20 cellular contexts compared by ENCODE assay signal in the genomic region with DNA sequence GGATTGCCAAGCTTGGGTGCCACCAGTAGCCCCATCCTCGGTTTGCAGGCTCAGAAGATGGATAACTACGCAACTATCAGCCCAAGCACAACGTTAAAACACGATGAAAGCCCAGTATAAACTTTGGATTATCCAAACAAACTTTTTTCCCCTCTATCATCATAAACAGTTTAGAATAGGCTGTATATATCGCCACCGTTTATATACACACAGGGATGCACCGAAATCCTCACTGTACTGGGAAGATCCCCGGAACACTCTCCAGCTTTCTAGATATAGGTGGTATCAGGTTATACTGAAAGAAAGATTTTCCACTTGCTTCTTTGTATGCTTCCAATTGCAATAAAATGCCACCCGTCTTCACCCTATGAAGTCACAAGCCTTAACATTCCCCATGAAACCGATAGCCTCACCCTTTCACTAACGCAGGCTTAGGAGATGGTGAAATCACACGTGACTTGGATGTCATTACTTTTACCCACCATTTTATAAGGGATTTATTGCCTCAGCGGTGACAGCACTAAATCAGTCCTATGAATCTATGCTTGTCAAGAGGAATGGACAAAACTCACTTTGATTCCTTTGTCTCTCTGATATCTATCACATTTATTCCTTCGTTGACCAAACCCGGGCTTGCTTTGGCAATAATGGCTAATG.
DNase-seq lines count a peak whose midpoint lies in the region; ATAC-seq and TF ChIP-seq lines count a peak whose summit lies in the region.
"Had no signal": no experiment of that assay in that cellular context is flagged by ENCODE, and none has a peak within 500 bp of the region (broad histone marks: within the 10 kb centered on the region; RNA-seq: fewer than 3 reads in every experiment).

No MANE protein-coding gene starts in this region.

- no peaks in the 10 kb centered on the region for H3K27me3 Mint-ChIP-seq in activated CD8-positive, alpha-beta T cell treated with anti-CD3 and anti-CD28 coated beads for 36 hours
- no peaks in the 10 kb centered on the region for H3K27me3 Mint-ChIP-seq in activated CD8-positive, alpha-beta T cell treated with anti-CD3 and anti-CD28 coated beads, Interleukin-2, amount 10 ng/mL, durations not matched to agents 7 days and 5 days (ENCODE audit: low read depth)
- no peaks in the 10 kb centered on the region for H3K27me3 Mint-ChIP-seq in activated T-helper 2 cell treated with anti-CD3 and anti-CD28 coated beads, Interferon-gamma antibody, Interleukin-2, Interleukin-4, amounts not matched to agents 10 μg/mL and 5 μg/mL and 100 μg/mL, durations not matched to agents 14 hours and 24 hours and 36 hours (ENCODE audit: low read depth)
- H3K27me3 Mint-ChIP-seq: activated naive CD8-positive, alpha-beta T cell treated with anti-CD3 and anti-CD28 coated beads for 36 hours; T-helper 17 cell had no signal

- POLR2A ChIA-PET in activated CD8-positive, alpha-beta T cell treated with anti-CD3 and anti-CD28 coated beads for 36 hours (lab: Charles Lee): interaction anchor here (1.5 kb wide), 1 partner anchor 99 kb away, joined by 3 read pairs; no protein-coding TSS in a partner anchor
- POLR2A ChIA-PET in activated CD8-positive, alpha-beta T cell treated with anti-CD3 and anti-CD28 coated beads, Interleukin-2, amount 10 ng/mL, durations not matched to agents 7 days and 5 days (lab: Charles Lee): interaction anchor here (0.9 kb wide), 1 partner anchor 17 kb away, joined by 4 read pairs; no protein-coding TSS in a partner anchor

- no peak overlapping the region for H3K4me3 Mint-ChIP-seq in activated CD8-positive, alpha-beta T cell treated with anti-CD3 and anti-CD28 coated beads for 36 hours
- H3K4me3 Mint-ChIP-seq in activated CD8-positive, alpha-beta T cell treated with anti-CD3 and anti-CD28 coated beads, Interleukin-2, amount 10 ng/mL, durations not matched to agents 7 days and 5 days: no peak overlapping the region
- H3K4me3 Mint-ChIP-seq in activated T-helper 2 cell treated with anti-CD3 and anti-CD28 coated beads, Interferon-gamma antibody, Interleukin-2, Interleukin-4, amounts not matched to agents 10 μg/mL and 5 μg/mL and 100 μg/mL, durations not matched to agents 14 hours and 24 hours and 36 hours (ENCODE audit: low read depth): no peak overlapping the region
- H3K4me3 Mint-ChIP-seq: activated naive CD8-positive, alpha-beta T cell treated with anti-CD3 and anti-CD28 coated beads for 36 hours; nephron progenitor cell; T-helper 17 cell had no signal

- intact Hi-C loops in activated CD8-positive, alpha-beta T cell treated with anti-CD3 and anti-CD28 coated beads for 36 hours (cut with micrococcal nuclease): loop anchor here (5.0 kb wide), 1 partner anchor 98 kb away; no protein-coding TSS in a partner anchor
- intact Hi-C loops in activated T-helper 2 cell treated with anti-CD3 and anti-CD28 coated beads, Interferon-gamma antibody, Interleukin-2, Interleukin-4, amounts not matched to agents 10 μg/mL and 5 μg/mL and 100 μg/mL, durations not matched to agents 14 hours and 24 hours and 36 hours (cut with micrococcal nuclease): loop anchor here (10.0 kb wide), 1 partner anchor 1620 kb away; a partner anchor contains a TSS

- H3K27me3 ChIP-seq in muscle layer of duodenum (ENCODE audit: low read depth, low read length) (no peaks in the 10 kb centered on the region), thymus (ENCODE audit: control insufficient read depth, insufficient read depth) (no peaks in the 10 kb centered on the region)
- H3K27me3 ChIP-seq: brain microvascular endothelial cell had no signal

- H3K27ac ChIP-seq in muscle layer of duodenum (ENCODE audit: low read length) (peak overlapping the region; percentile 13), thymus (ENCODE audit: low read depth) (peak overlapping the region; percentile 50)
- H3K27ac ChIP-seq: brain microvascular endothelial cell, lower lobe of right lung, VCaP had no signal

- ATAC-seq in activated CD8-positive, alpha-beta T cell treated with anti-CD3 and anti-CD28 coated beads for 36 hours: no peak
- no peak for ATAC-seq in activated CD8-positive, alpha-beta T cell treated with anti-CD3 and anti-CD28 coated beads, Interleukin-2, amount 10 ng/mL, durations not matched to agents 7 days and 5 days
- ATAC-seq in GM21723 (IDR thresholded peaks at IDR 0.05; ENCODE audit: unreplicated experiment) (no peak), GM19452 (IDR thresholded peaks at IDR 0.05; ENCODE audit: unreplicated experiment) (no peak)
- ATAC-seq: K562, T-helper 17 cell had no signal

- H3K36me3 Mint-ChIP-seq in activated CD8-positive, alpha-beta T cell treated with anti-CD3 and anti-CD28 coated beads for 36 hours (ENCODE audit: low read depth): peaks cover 30% of the 10 kb centered on the region
- H3K36me3 Mint-ChIP-seq in activated CD8-positive, alpha-beta T cell treated with anti-CD3 and anti-CD28 coated beads, Interleukin-2, amount 10 ng/mL, durations not matched to agents 7 days and 5 days (ENCODE audit: low read depth): peaks cover 18% of the 10 kb centered on the region
- H3K36me3 Mint-ChIP-seq in activated T-helper 2 cell treated with anti-CD3 and anti-CD28 coated beads, Interferon-gamma antibody, Interleukin-2, Interleukin-4, amounts not matched to agents 10 μg/mL and 5 μg/mL and 100 μg/mL, durations not matched to agents 14 hours and 24 hours and 36 hours (ENCODE audit: low read depth): peaks cover 28% of the 10 kb centered on the region

- TF ChIP-seq CTCF in activated CD8-positive, alpha-beta T cell treated with anti-CD3 and anti-CD28 coated beads for 36 hours (IDR thresholded peaks at IDR 0.05): no peak

- WGBS in thymus: 95% methylated on average over 15 of the region's 15 CpGs

- CTCF ChIA-PET in activated CD8-positive, alpha-beta T cell treated with anti-CD3 and anti-CD28 coated beads for 36 hours (lab: Charles Lee): no interaction called here
- CTCF ChIA-PET in activated CD8-positive, alpha-beta T cell treated with anti-CD3 and anti-CD28 coated beads, Interleukin-2, amount 10 ng/mL, durations not matched to agents 7 days and 5 days (lab: Charles Lee): no interaction called here

- H3K36me3 ChIP-seq in muscle layer of duodenum (ENCODE audit: control insufficient read depth in 1 of 2, insufficient read depth in 2 of 2, low read length in 2 of 2) (no peaks in the 10 kb centered on the region), thymus (ENCODE audit: control insufficient read depth, insufficient read depth) (no peaks in the 10 kb centered on the region)
- H3K36me3 ChIP-seq: brain microvascular endothelial cell, lower lobe of right lung had no signal

- H3K9me3 ChIP-seq in muscle layer of duodenum (ENCODE audit: control insufficient read depth in 1 of 2, low read length in 2 of 2) (no peaks in the 10 kb centered on the region), thymus (ENCODE audit: control insufficient read depth) (no peaks in the 10 kb centered on the region)
- H3K9me3 ChIP-seq: lower lobe of right lung had no signal

- peaks cover 15% of the 10 kb centered on the region for H3K9me3 Mint-ChIP-seq in activated CD8-positive, alpha-beta T cell treated with anti-CD3 and anti-CD28 coated beads for 36 hours
- peaks cover 17% of the 10 kb centered on the region for H3K9me3 Mint-ChIP-seq in activated CD8-positive, alpha-beta T cell treated with anti-CD3 and anti-CD28 coated beads, Interleukin-2, amount 10 ng/mL, durations not matched to agents 7 days and 5 days (ENCODE audit: insufficient read depth)
- peaks cover 20% of the 10 kb centered on the region for H3K9me3 Mint-ChIP-seq in activated T-helper 2 cell treated with anti-CD3 and anti-CD28 coated beads, Interferon-gamma antibody, Interleukin-2, Interleukin-4, amounts not matched to agents 10 μg/mL and 5 μg/mL and 100 μg/mL, durations not matched to agents 14 hours and 24 hours and 36 hours

- H3K4me3 ChIP-seq in muscle layer of duodenum (ENCODE audit: low read depth in 1 of 2, low read length in 2 of 2) (peak overlapping the region in 1 of 2 donors; percentile 4), thymus (ENCODE audit: low read length) (no peak overlapping the region)
- H3K4me3 ChIP-seq: K562, lower lobe of right lung had no signal

- H3K4me1 Mint-ChIP-seq in activated CD8-positive, alpha-beta T cell treated with anti-CD3 and anti-CD28 coated beads for 36 hours (ENCODE audit: low read depth): peaks cover 77% of the 10 kb centered on the region
- H3K4me1 Mint-ChIP-seq in activated CD8-positive, alpha-beta T cell treated with anti-CD3 and anti-CD28 coated beads, Interleukin-2, amount 10 ng/mL, durations not matched to agents 7 days and 5 days (ENCODE audit: low read depth): peaks cover 59% of the 10 kb centered on the region
- peaks cover 64% of the 10 kb centered on the region for H3K4me1 Mint-ChIP-seq in activated T-helper 2 cell treated with anti-CD3 and anti-CD28 coated beads, Interferon-gamma antibody, Interleukin-2, Interleukin-4, amounts not matched to agents 10 μg/mL and 5 μg/mL and 100 μg/mL, durations not matched to agents 14 hours and 24 hours and 36 hours (ENCODE audit: low read depth)

- peaks cover 0 to 10% of the 10 kb centered on the region in 2 donors for H3K4me1 ChIP-seq in muscle layer of duodenum (ENCODE audit: control insufficient read depth in 1 of 2, insufficient read depth in 2 of 2, low read length in 2 of 2)
- peaks cover 9% of the 10 kb centered on the region for H3K4me1 ChIP-seq in thymus (ENCODE audit: control insufficient read depth, insufficient read depth, low read length)

- DNase-seq in activated CD8-positive, alpha-beta T cell treated with anti-CD3 and anti-CD28 coated beads for 36 hours: no peak
- DNase-seq in activated CD8-positive, alpha-beta T cell treated with anti-CD3 and anti-CD28 coated beads, Interleukin-2, amount 10 ng/mL, durations not matched to agents 7 days and 5 days: no peak
- DNase-seq in activated T-helper 2 cell treated with anti-CD3 and anti-CD28 coated beads, Interferon-gamma antibody, Interleukin-2, Interleukin-4, amounts not matched to agents 10 μg/mL and 5 μg/mL and 100 μg/mL, durations not matched to agents 14 hours and 24 hours and 36 hours (ENCODE audit: low spot score): no peak
- no peak for DNase-seq in LoVo (ENCODE audit: low spot score)
- DNase-seq: ACHN; activated CD4-positive, alpha-beta T cell treated with anti-CD3 and anti-CD28 coated beads, Interleukin-2, amount 50 U/mL, for 48 hours; activated naive CD8-positive, alpha-beta T cell treated with anti-CD3 and anti-CD28 coated beads for 36 hours; brain microvascular endothelial cell; cortex of kidney; lower lobe of right lung; nephron progenitor cell; SIG-M5; stimulated activated CD4-positive, alpha-beta T cell treated with anti-CD3 and anti-CD28 coated beads, Interleukin-4, amount 100 ng/mL, for 4 hours; T-helper 17 cell had no signal

- peak overlapping the region; percentile 66 for H3K27ac Mint-ChIP-seq in activated CD8-positive, alpha-beta T cell treated with anti-CD3 and anti-CD28 coated beads for 36 hours
- no peak overlapping the region for H3K27ac Mint-ChIP-seq in activated CD8-positive, alpha-beta T cell treated with anti-CD3 and anti-CD28 coated beads, Interleukin-2, amount 10 ng/mL, durations not matched to agents 7 days and 5 days
- peak overlapping the region; percentile 58 for H3K27ac Mint-ChIP-seq in activated T-helper 2 cell treated with anti-CD3 and anti-CD28 coated beads, Interferon-gamma antibody, Interleukin-2, Interleukin-4, amounts not matched to agents 10 μg/mL and 5 μg/mL and 100 μg/mL, durations not matched to agents 14 hours and 24 hours and 36 hours
- H3K27ac Mint-ChIP-seq: activated naive CD8-positive, alpha-beta T cell treated with anti-CD3 and anti-CD28 coated beads for 36 hours; T-helper 17 cell had no signal
